Comparison of ENCODE assay signal across 7 cellular contexts in genomic region chr6:79135973-79136470, GRCh38.
"Had no signal": no experiment of that assay in that cellular context is flagged by ENCODE, and none has a peak within 500 bp of the region (broad histone marks: within the 10 kb centered on the region; RNA-seq: fewer than 3 reads in every experiment).

No MANE protein-coding gene starts in this region.

- DNase-seq: GDM1, GF-D8 had no signal

- FAIRE-seq: G401.6, GM12891, GM12892, GM18507, GM19239 had no signal
